Comparison of ENCODE assay signal across 22 cellular contexts in the genomic region with DNA sequence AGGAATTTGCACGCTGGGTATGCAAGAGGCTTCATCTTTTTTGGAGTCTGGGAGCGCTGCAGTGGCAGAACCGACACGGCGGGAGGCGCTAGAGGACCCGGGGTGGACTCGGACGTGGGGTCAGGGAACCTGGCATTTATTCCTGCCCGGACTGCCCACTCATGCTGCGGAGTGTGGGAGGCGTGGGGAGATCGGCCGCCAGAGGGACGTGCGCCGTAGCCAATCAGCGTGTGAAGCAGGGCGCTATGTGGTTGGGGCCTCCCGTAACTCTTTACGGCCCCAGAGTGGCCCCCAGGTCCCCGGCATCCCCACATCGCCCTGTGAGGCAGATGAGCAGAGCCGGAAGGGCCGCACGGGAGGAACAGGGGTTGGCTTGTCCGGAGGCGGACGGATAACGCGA. TPM values are rescaled to one million over a fixed set of nuclear protein-coding genes. Genes with fewer than 3 reads are reported as not detected.
"Had no signal": no experiment of that assay in that cellular context is flagged by ENCODE, and none has a peak within 500 bp of the region (broad histone marks: within the 10 kb centered on the region; RNA-seq: fewer than 3 reads in every experiment).

No MANE protein-coding gene starts in this region.

- H3K4me3 Mint-ChIP-seq: activated B cell treated with CpG ODN at 0.5 μM for 24 hours; activated CD4-positive, alpha-beta T cell treated with anti-CD3 and anti-CD28 coated beads for 36 hours; activated naive CD8-positive, alpha-beta T cell treated with anti-CD3 and anti-CD28 coated beads, Interleukin-2, amount 50 U/mL, for 24 hours; nephron; T-cell had no signal

- ATAC-seq: activated CD4-positive, alpha-beta T cell treated with anti-CD3 and anti-CD28 coated beads for 36 hours; activated naive CD8-positive, alpha-beta T cell treated with anti-CD3 and anti-CD28 coated beads, Interleukin-2, amount 50 U/mL, for 24 hours; gastrocnemius medialis; left colon; right cardiac atrium; stimulated activated naive CD8-positive, alpha-beta T cell treated with anti-CD3 and anti-CD28 coated beads, Interleukin-15, Interleukin-2, amounts not matched to agents 100 U/mL and 50 U/mL, for 24 hours; T-cell had no signal

- H2AFZ ChIP-seq: parathyroid adenoma had no signal

- H3K4me1 Mint-ChIP-seq: activated CD4-positive, alpha-beta T cell treated with anti-CD3 and anti-CD28 coated beads for 36 hours; activated naive CD8-positive, alpha-beta T cell treated with anti-CD3 and anti-CD28 coated beads, Interleukin-2, amount 50 U/mL, for 24 hours; T-cell had no signal

- H3K4me3 ChIP-seq: gastrocnemius medialis, tibial artery had no signal

- H3K9ac ChIP-seq: parathyroid adenoma had no signal

- DNase-seq: activated B cell treated with CpG ODN at 0.5 μM for 24 hours; activated CD4-positive, alpha-beta T cell treated with anti-CD3 and anti-CD28 coated beads for 36 hours; activated CD4-positive, alpha-beta T cell treated with anti-CD3 and anti-CD28 coated beads, Interleukin-2, amount 50 U/mL, for 48 hours; activated effector memory CD4-positive, alpha-beta T cell treated with anti-CD3 and anti-CD28 coated beads, Interleukin-2, amount 50 U/mL, for 16 hours; activated naive CD4-positive, alpha-beta T cell treated with anti-CD3 and anti-CD28 coated beads, Interleukin-2, amount 50 U/mL, for 16 hours; activated naive CD8-positive, alpha-beta T cell treated with anti-CD3 and anti-CD28 coated beads, Interleukin-2, amount 50 U/mL, for 24 hours; cortex of kidney; gastrocnemius medialis; hippocampal formation; left colon; mesenchymal stem cell; nucleus accumbens; stimulated activated CD4-positive, alpha-beta T cell treated with anti-CD3 and anti-CD28 coated beads, Interleukin-4, amount 100 ng/mL, for 4 hours; stimulated activated naive CD8-positive, alpha-beta T cell treated with anti-CD3 and anti-CD28 coated beads, Interleukin-15, Interleukin-2, amounts not matched to agents 100 U/mL and 50 U/mL, for 24 hours; T-cell; tibial artery had no signal

- H3K27me3 Mint-ChIP-seq: activated B cell treated with CpG ODN at 0.5 μM for 24 hours; activated CD4-positive, alpha-beta T cell treated with anti-CD3 and anti-CD28 coated beads for 36 hours; activated naive CD8-positive, alpha-beta T cell treated with anti-CD3 and anti-CD28 coated beads, Interleukin-2, amount 50 U/mL, for 24 hours; T-cell had no signal

- H3K27ac Mint-ChIP-seq: activated B cell treated with CpG ODN at 0.5 μM for 24 hours; activated CD4-positive, alpha-beta T cell treated with anti-CD3 and anti-CD28 coated beads for 36 hours; activated naive CD8-positive, alpha-beta T cell treated with anti-CD3 and anti-CD28 coated beads, Interleukin-2, amount 50 U/mL, for 24 hours; nephron; T-cell had no signal

- H3K9me3 Mint-ChIP-seq: activated B cell treated with CpG ODN at 0.5 μM for 24 hours; activated naive CD8-positive, alpha-beta T cell treated with anti-CD3 and anti-CD28 coated beads, Interleukin-2, amount 50 U/mL, for 24 hours; nephron; T-cell had no signal

- H3K9me3 ChIP-seq: gastrocnemius medialis, tibial artery had no signal

- H3K36me3 Mint-ChIP-seq: T-cell had no signal

- H3K27ac ChIP-seq: gastrocnemius medialis, parathyroid adenoma, tibial artery had no signal

- H3K27me3 ChIP-seq: gastrocnemius medialis, tibial artery had no signal

RNA-seq across cellular contexts. Expression of a gene that starts 36.3 kb away (rescaled TPM):
- total RNA-seq: activated B cell treated with CpG ODN at 0.5 μM for 24 hours; activated CD4-positive, alpha-beta T cell treated with anti-CD3 and anti-CD28 coated beads for 36 hours; cerebellum; gastrocnemius medialis; myocyte; pulmonary artery endothelial cell; right cardiac atrium had no signal
- polyA plus RNA-seq: right cardiac atrium had no signal
